Comparison of ENCODE assay signal across 14 cellular contexts in genomic region chr5:1156033-1156753, GRCh38. TPM values are rescaled to one million over a fixed set of nuclear protein-coding genes. Genes with fewer than 3 reads are reported as not detected.
A peak's percentile ranks its signal among the peaks of the same experiment; 100 is the strongest.
DNase-seq lines count a peak whose midpoint lies in the region; ATAC-seq, FAIRE-seq and TF ChIP-seq lines count a peak whose summit lies in the region.
"Had no signal": no experiment of that assay in that cellular context is flagged by ENCODE, and none has a peak within 500 bp of the region (broad histone marks: within the 10 kb centered on the region; RNA-seq: fewer than 3 reads in every experiment).

No MANE protein-coding gene starts in this region.

- no peak overlapping the region for H3K27ac Mint-ChIP-seq in endodermal cell
- H3K27ac Mint-ChIP-seq: activated naive CD4-positive, alpha-beta T cell treated with anti-CD3 and anti-CD28 coated beads, Interleukin-2, amount 50 U/mL, for 24 hours had no signal

- H3K4me1 ChIP-seq in right atrium auricular region (peaks cover 0 to 13% of the 10 kb centered on the region in 2 donors), endodermal cell (ENCODE audit: control insufficient read depth, insufficient read depth, low read length) (peaks cover 10% of the 10 kb centered on the region), HepG2 (ENCODE audit: insufficient read depth, low read length) (peaks cover 59% of the 10 kb centered on the region), thymus (ENCODE audit: control insufficient read depth, insufficient read depth, low read length) (peaks cover 1% of the 10 kb centered on the region)

- H3K27ac ChIP-seq in right atrium auricular region (no peak overlapping the region), endodermal cell (ENCODE audit: low read depth, low read length) (no peak overlapping the region), HepG2 (ENCODE audit: extremely low read length, insufficient read depth, low read length) (no peak overlapping the region), thymus (ENCODE audit: low read depth) (no peak overlapping the region)

- no peak overlapping the region for H3K9ac ChIP-seq in endodermal cell (ENCODE audit: extremely low read depth, low read length, poor library complexity, severe bottlenecking)
- H3K9ac ChIP-seq in HepG2 (ENCODE audit: insufficient read depth, low read depth, low read length) = no peak overlapping the region

- no peak for TF ChIP-seq POLR2A in HepG2 (IDR thresholded peaks at IDR 0.05; ENCODE audit: insufficient read depth in 1 of 2, low read depth in 2 of 2, low read length in 2 of 2)

- H3K36me3 ChIP-seq in right atrium auricular region (no peaks in the 10 kb centered on the region), endodermal cell (ENCODE audit: control insufficient read depth, insufficient read depth, low read length) (no peaks in the 10 kb centered on the region), HepG2 (replicated peaks in 1 of 2; ENCODE audit: control insufficient read depth in 1 of 2, insufficient read depth in 2 of 2, low read length in 2 of 2) (no peaks in the 10 kb centered on the region), thymus (ENCODE audit: control insufficient read depth, insufficient read depth) (no peaks in the 10 kb centered on the region)

- FAIRE-seq in HepG2 (lab: Jason Lieb, UNC) = no peak

- 25 to 43% methylated on average over 12 to 51 of the region's 51 CpGs for WGBS in endodermal cell (ENCODE audit: insufficient coverage in 1 of 2, insufficient read length in 1 of 2), 2 experiments
- 68% methylated on average over 4 of the region's 51 CpGs for WGBS in HepG2 (ENCODE audit: low lambda C conversion rate)
- WGBS in thymus = 21% methylated on average over 51 of the region's 51 CpGs

- H4K20me1 ChIP-seq in HepG2 (ENCODE audit: insufficient read depth, low read length) = 0 out of 2 replicates have a peak, but pooled peaks cover 3% of the 10 kb centered on the region

- no peaks in the 10 kb centered on the region for H3K9me3 Mint-ChIP-seq in endodermal cell
- H3K9me3 Mint-ChIP-seq: activated naive CD4-positive, alpha-beta T cell treated with anti-CD3 and anti-CD28 coated beads, Interleukin-2, amount 50 U/mL, for 24 hours had no signal

- intact Hi-C loops in Right ventricle myocardium superior (cut with DNase I) = no loop called here
- intact Hi-C loops in HepG2 (cut with micrococcal nuclease; ENCODE audit: unreplicated experiment) = no loop called here

- POLR2A ChIA-PET in HepG2 (lab: Yijun Ruan, JAX) = no interaction called here

- TF ChIP-seq CTCF in right atrium auricular region (IDR thresholded peaks at IDR 0.05) = no peak
- TF ChIP-seq CTCF in endodermal cell (conservative IDR thresholded peaks at IDR 0.05) = no peak
- peak; percentile 20; the same call in 1 of the 2 replicates for TF ChIP-seq CTCF in HepG2 (CRISPR knock-in tag; IDR thresholded peaks at IDR 0.05)

- peak overlapping the region; percentile 19 for H3K4me3 Mint-ChIP-seq in endodermal cell
- H3K4me3 Mint-ChIP-seq: activated naive CD4-positive, alpha-beta T cell treated with anti-CD3 and anti-CD28 coated beads, Interleukin-2, amount 50 U/mL, for 24 hours had no signal

- no TSS peak for BruUV-seq in HepG2 (replicated peaks; lab: Mats Ljungman, UMichigan)

- TF ChIP-seq RAD21 in HepG2 (CRISPR knock-in tag; IDR thresholded peaks at IDR 0.05) = no peak

- H3K27me3 ChIP-seq in right atrium auricular region (peaks cover 0 to 16% of the 10 kb centered on the region in 2 donors), endodermal cell (ENCODE audit: control insufficient read depth, insufficient read depth, low read length, poor library complexity, severe bottlenecking) (peaks cover 33% of the 10 kb centered on the region), HepG2 (ENCODE audit: control insufficient read depth in 1 of 2, insufficient read depth in 2 of 2, low read length in 2 of 2) (peaks cover 9 to 75% of the 10 kb centered on the region in 2 experiments; a peak in 4 of 5 replicates), thymus (ENCODE audit: control insufficient read depth, insufficient read depth) (peaks cover 41% of the 10 kb centered on the region)

- in situ Hi-C loops in HepG2 (cut with HindIII; ENCODE audit: extremely low pct_ligation_motif_present, low pct_unique_long_range_greater_than_20kb) = no loop called here

- H3K9me3 ChIP-seq in right atrium auricular region = peaks cover 0 to 5% of the 10 kb centered on the region in 2 donors
- H3K9me3 ChIP-seq in endodermal cell (ENCODE audit: control insufficient read depth, low read length) = no peaks in the 10 kb centered on the region
- no peaks in the 10 kb centered on the region for H3K9me3 ChIP-seq in HepG2 (ENCODE audit: low read length)
- H3K9me3 ChIP-seq in thymus (ENCODE audit: control insufficient read depth) = peaks cover 5% of the 10 kb centered on the region

- CTCF ChIA-PET in HepG2 (lab: Yijun Ruan, JAX; ENCODE audit: low intra/inter-chr PET ratio, low total read pairs) = no interaction called here

- H3K79me2 ChIP-seq in HepG2 (ENCODE audit: insufficient read depth, low read length) = no peaks in the 10 kb centered on the region

- H3K4me3 ChIP-seq in right atrium auricular region (peak overlapping the region in 1 of 2 donors; percentile 43), endodermal cell (ENCODE audit: low read length) (no peak overlapping the region), HepG2 (replicated peaks in 1 of 3; ENCODE audit: insufficient read depth in 1 of 3, low read depth in 2 of 3, low read length in 3 of 3) (peak overlapping the region in 1 of 3 experiments; percentile 37; a peak in 1 of 6 replicates), thymus (ENCODE audit: low read length) (peak overlapping the region; percentile 28)
- H3K4me3 ChIP-seq: lung had no signal

- H3K4me2 ChIP-seq in HepG2 (ENCODE audit: low read depth, low read length) = 0 out of 2 replicates have a peak overlapping the region, but pooled peaks have one; percentile 39

- TF ChIP-seq EP300 in HepG2 (IDR thresholded peaks at IDR 0.05; ENCODE audit: low read depth in 2 of 2, low read length in 2 of 2) (no peak), HepG2 (CRISPR knock-in tag; IDR thresholded peaks at IDR 0.05; ENCODE audit: borderline replicate concordance) (no peak)

- ATAC-seq in Right ventricle myocardium superior (ENCODE audit: poor library complexity) = peak; percentile 40
- peak; percentile 10; the same call in 1 of the 3 replicates for ATAC-seq in HepG2
- ATAC-seq: activated CD4-positive, CD25-positive, alpha-beta regulatory T cell treated with anti-CD3 and anti-CD28 coated beads, Interleukin-2, amount 50 U/mL, for 24 hours had no signal

- H3K36me3 Mint-ChIP-seq in endodermal cell (ENCODE audit: low read depth) = no peaks in the 10 kb centered on the region

- DNase-seq in Right ventricle myocardium superior (peak; percentile 42), right atrium auricular region (ENCODE audit: low spot score) (no peak), endodermal cell (peak; percentile 75), HepG2 (ENCODE audit: low spot score) (no peak), islet precursor cell (no peak), SKM-1 (lab: John Stamatoyannopoulos, UW; ENCODE audit: unreplicated experiment) (no peak), NCI-H2171 (lab: John Stamatoyannopoulos, UW) (no peak)
- DNase-seq: foreskin melanocyte had no signal

- H2AFZ ChIP-seq in HepG2 (ENCODE audit: low read length) = no peak overlapping the region

- peaks cover 40% of the 10 kb centered on the region for H3K27me3 Mint-ChIP-seq in endodermal cell (ENCODE audit: insufficient read depth)

- peaks cover 37% of the 10 kb centered on the region for H3K4me1 Mint-ChIP-seq in endodermal cell
- H3K4me1 Mint-ChIP-seq: activated naive CD4-positive, alpha-beta T cell treated with anti-CD3 and anti-CD28 coated beads, Interleukin-2, amount 50 U/mL, for 24 hours had no signal

RNA-seq across cellular contexts. Expression of gene SLC12A7, which starts 44.3 kb away (rescaled TPM):
- 172 TPM for total RNA-seq in Right ventricle myocardium superior
- 10 to 100 TPM; 28.5 to 42.3 TPM for total RNA-seq in right atrium auricular region
- total RNA-seq in endodermal cell = 10 to 100 TPM; 58.9 to 61.6 TPM
- 45.1 TPM for polyA plus RNA-seq in endodermal cell (2013, experiment 1 of 2)
- 40.0 TPM for polyA plus RNA-seq in endodermal cell (2013, experiment 2 of 2)
- total RNA-seq in HepG2 (2016; rRNA removed; fragmentation: Illumina TruSeq; extraction: Trizol) = 7.4 and 14.0 TPM in 2 replicates
- 9.5 and 12.5 TPM in 2 replicates for total RNA-seq in HepG2 (2016; cell fraction: cytosol; rRNA removed; fragmentation: Illumina TruSeq; extraction: Trizol; ENCODE audit: low read depth)
- total RNA-seq in HepG2 (2016; cell fraction: insoluble cytoplasmic fraction; rRNA removed; fragmentation: Illumina TruSeq; extraction: Trizol) = 5.2 and 15.7 TPM in 2 replicates
- total RNA-seq in HepG2 (2016; cell fraction: membrane; rRNA removed; fragmentation: Illumina TruSeq; extraction: Trizol) = 6.9 and 7.7 TPM in 2 replicates
- total RNA-seq in HepG2 (2016; cell fraction: nucleus; rRNA removed; fragmentation: Illumina TruSeq; extraction: Trizol) = 21.8 and 25.8 TPM in 2 replicates
- 18.5 and 25.6 TPM in 2 replicates for polyA plus RNA-seq in HepG2 (2011; rRNA removed)
- 11.8 and 15.1 TPM in 2 replicates for polyA plus RNA-seq in HepG2 (2011; cell fraction: cytosol; rRNA removed)
- 164 and 213 TPM in 2 replicates for polyA plus RNA-seq in HepG2 (2011; cell fraction: nucleus; rRNA removed)
- 28.2 and 30.9 TPM in 2 replicates for polyA plus RNA-seq in HepG2 (2012)
- 1.4 and 1.6 TPM in 2 replicates for polyA plus RNA-seq in HepG2 (2016; cell fraction: cytosol; fragmentation: Illumina TruSeq; extraction: Trizol; ENCODE audit: low read depth)
- 6.3 and 7.6 TPM in 2 replicates for polyA plus RNA-seq in HepG2 (2016; cell fraction: insoluble cytoplasmic fraction; fragmentation: Illumina TruSeq; extraction: Trizol; ENCODE audit: low read depth)
- 3.2 and 3.7 TPM in 2 replicates for polyA plus RNA-seq in HepG2 (2016; cell fraction: membrane; fragmentation: Illumina TruSeq; extraction: Trizol; ENCODE audit: low read depth)
- polyA plus RNA-seq in HepG2 (2016; cell fraction: nucleus; fragmentation: Illumina TruSeq; extraction: Trizol; ENCODE audit: insufficient read depth, low read depth) = 88.5 and 93.5 TPM in 2 replicates
- 6.3 and 47.1 TPM in 2 replicates for polyA minus RNA-seq in HepG2 (2011; rRNA and poly(A)+ RNA removed; ENCODE audit: low replicate concordance)
- polyA minus RNA-seq in HepG2 (2011; cell fraction: cytosol; rRNA and poly(A)+ RNA removed) = 14.7 and 16.2 TPM in 2 replicates
- polyA minus RNA-seq in HepG2 (2011; cell fraction: nucleus; rRNA and poly(A)+ RNA removed) = 40.3 and 44.4 TPM in 2 replicates
- polyA plus RNA-seq in thymus = 23.5 TPM

RNA-seq across cellular contexts. Expression of gene SLC6A19, which starts 45.2 kb away (rescaled TPM):
- total RNA-seq in Right ventricle myocardium superior (not detected), right atrium auricular region (not detected), endodermal cell (under 1 TPM; 0.09 to 0.15 TPM), HepG2 (2016; rRNA removed; fragmentation: Illumina TruSeq; extraction: Trizol) (0.02 TPM in 1 of 2 replicates, not detected in the other)
- polyA plus RNA-seq in endodermal cell (2013, experiment 1 of 2) = not detected
- not detected for polyA plus RNA-seq in endodermal cell (2013, experiment 2 of 2)
- total RNA-seq in HepG2 (2016; cell fraction: cytosol; rRNA removed; fragmentation: Illumina TruSeq; extraction: Trizol; ENCODE audit: low read depth) = not detected in 2 replicates
- 0.06 TPM in 1 of 2 replicates, not detected in the other for total RNA-seq in HepG2 (2016; cell fraction: insoluble cytoplasmic fraction; rRNA removed; fragmentation: Illumina TruSeq; extraction: Trizol)
- total RNA-seq in HepG2 (2016; cell fraction: membrane; rRNA removed; fragmentation: Illumina TruSeq; extraction: Trizol) = not detected in 2 replicates
- not detected in 2 replicates for total RNA-seq in HepG2 (2016; cell fraction: nucleus; rRNA removed; fragmentation: Illumina TruSeq; extraction: Trizol)
- polyA plus RNA-seq in HepG2 (2011; rRNA removed) (0.01 TPM in 1 of 2 replicates, not detected in the other), thymus (0.16 TPM)
- 0.01 TPM in 1 of 2 replicates, not detected in the other for polyA plus RNA-seq in HepG2 (2011; cell fraction: cytosol; rRNA removed)
- polyA plus RNA-seq in HepG2 (2011; cell fraction: nucleus; rRNA removed) = 0.06 and 0.07 TPM in 2 replicates
- polyA plus RNA-seq in HepG2 (2012) = not detected in 2 replicates
- polyA plus RNA-seq in HepG2 (2016; cell fraction: cytosol; fragmentation: Illumina TruSeq; extraction: Trizol; ENCODE audit: low read depth) = not detected in 2 replicates
- not detected in 2 replicates for polyA plus RNA-seq in HepG2 (2016; cell fraction: insoluble cytoplasmic fraction; fragmentation: Illumina TruSeq; extraction: Trizol; ENCODE audit: low read depth)
- not detected in 2 replicates for polyA plus RNA-seq in HepG2 (2016; cell fraction: membrane; fragmentation: Illumina TruSeq; extraction: Trizol; ENCODE audit: low read depth)
- polyA plus RNA-seq in HepG2 (2016; cell fraction: nucleus; fragmentation: Illumina TruSeq; extraction: Trizol; ENCODE audit: insufficient read depth, low read depth) = 0.08 TPM in 1 of 2 replicates, not detected in the other
- 0.02 and 0.12 TPM in 2 replicates for polyA minus RNA-seq in HepG2 (2011; rRNA and poly(A)+ RNA removed; ENCODE audit: low replicate concordance)
- 0.09 TPM in 1 of 2 replicates, not detected in the other for polyA minus RNA-seq in HepG2 (2011; cell fraction: cytosol; rRNA and poly(A)+ RNA removed)
- polyA minus RNA-seq in HepG2 (2011; cell fraction: nucleus; rRNA and poly(A)+ RNA removed) = not detected in 2 replicates
- total RNA-seq: omental fat pad, subcutaneous adipose tissue had no signal
- polyA plus RNA-seq: lung had no signal

Comparison
In these comparisons a context has a peak if more than half of its experiments do, and no peak if none do; other contexts are left out.
1. DNase-seq: peak in Right ventricle myocardium superior (single experiment) and endodermal cell (single experiment); none in right atrium auricular region (single experiment), HepG2 (single experiment), islet precursor cell (single experiment), SKM-1 (single experiment) and NCI-H2171 (single experiment).